Comparison of ENCODE assay signal across 1 cellular context in genomic region chr3:131568460-131568859, GRCh38.
TF ChIP-seq lines count a peak whose summit lies in the region.

No MANE protein-coding gene starts in this region.

TF ChIP-seq in GM23338, 12 proteins besides CTCF, POLR2A, EP300 and RAD21 (continued from another document):
- peak; percentile 72; the same call in 1 of the 2 replicates for TF ChIP-seq ZNF462 (CRISPR knock-in tag; IDR thresholded peaks at IDR 0.05)
TF ChIP-seq in GM23338: peak in this region for 1.
